ENCODE assay signal across 9 cellular contexts in the genomic region with DNA sequence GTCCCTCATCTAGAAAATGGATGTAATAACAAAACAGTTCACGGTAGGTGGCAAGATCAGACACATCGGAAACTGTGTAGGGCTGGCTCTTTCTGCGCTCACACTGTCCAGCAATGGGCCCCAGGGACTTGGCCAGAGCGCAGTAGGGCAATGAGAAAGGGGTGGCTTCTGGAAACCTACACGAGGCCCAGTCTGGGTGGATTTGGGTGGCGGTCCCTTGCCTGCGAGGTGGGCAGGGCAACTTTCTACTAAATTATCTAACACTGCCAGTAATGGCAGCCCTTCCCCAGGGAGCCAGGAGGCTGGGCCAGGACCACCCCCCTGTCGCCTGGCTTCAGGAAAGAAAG. TPM values are rescaled to one million over a fixed set of nuclear protein-coding genes. Genes with fewer than 3 reads are reported as not detected.
DNase-seq lines count a peak whose midpoint lies in the region; ATAC-seq and TF ChIP-seq lines count a peak whose summit lies in the region.
"Had no signal": no experiment of that assay in that cellular context is flagged by ENCODE, and none has a peak within 500 bp of the region (broad histone marks: within the 10 kb centered on the region; RNA-seq: fewer than 3 reads in every experiment).

No MANE protein-coding gene starts in this region.

- no peak overlapping the region for H2BK120ac ChIP-seq in neuronal stem cell (ENCODE audit: low read depth, low read length)

- peaks cover 14% of the 10 kb centered on the region for H3K79me1 ChIP-seq in neuronal stem cell (ENCODE audit: low read depth, low read length)

- H4K8ac ChIP-seq in neuronal stem cell (ENCODE audit: low read depth, low read length), result peak overlapping the region; percentile 53

- no peak overlapping the region for H3K4ac ChIP-seq in neuronal stem cell (ENCODE audit: low read length)

- H2BK12ac ChIP-seq in neuronal stem cell (ENCODE audit: low read length), result no peak overlapping the region

- no peaks in the 10 kb centered on the region for H3K27me3 Mint-ChIP-seq in CD4-positive, CD25-positive, alpha-beta regulatory T cell

- H3K18ac ChIP-seq in neuronal stem cell (ENCODE audit: low read length), result no peak overlapping the region

- H3K27ac Mint-ChIP-seq in CD4-positive, CD25-positive, alpha-beta regulatory T cell, result peak overlapping the region in 1 of 3 donors; percentile 15

- no peak overlapping the region for H2BK15ac ChIP-seq in neuronal stem cell (ENCODE audit: low read length)

- peaks cover 14 to 44% (median 26%) of the 10 kb centered on the region in 4 donors for H3K4me1 Mint-ChIP-seq in CD4-positive, CD25-positive, alpha-beta regulatory T cell

- H3K4me1 ChIP-seq in CD4-positive, CD25-positive, alpha-beta regulatory T cell (ENCODE audit: control insufficient read depth, insufficient read depth, low read length, poor library complexity, severe bottlenecking), result peaks cover 41% of the 10 kb centered on the region
- peaks cover 20 to 22% of the 10 kb centered on the region in 2 donors for H3K4me1 ChIP-seq in neuronal stem cell (ENCODE audit: control insufficient read depth in 2 of 2, insufficient read depth in 1 of 2, low read depth in 1 of 2, low read length in 2 of 2)

- no peak overlapping the region for H3K9ac ChIP-seq in neuronal stem cell (ENCODE audit: low read depth, low read length, poor library complexity)

- H3K36me3 ChIP-seq in CD4-positive, CD25-positive, alpha-beta regulatory T cell (ENCODE audit: control insufficient read depth, insufficient read depth, low read length), result no peaks in the 10 kb centered on the region
- no peaks in the 10 kb centered on the region for H3K36me3 ChIP-seq in neuronal stem cell (replicated peaks in 1 of 2; ENCODE audit: control insufficient read depth in 2 of 2, insufficient read depth in 2 of 2, low read length in 2 of 2)

- no peak overlapping the region for H3K27ac ChIP-seq in CD4-positive, CD25-positive, alpha-beta regulatory T cell (ENCODE audit: insufficient read depth, low read length, poor library complexity, severe bottlenecking)
- H3K27ac ChIP-seq in cingulate gyrus (ENCODE audit: low read depth, low read length), result peak overlapping the region; percentile 5
- H3K27ac ChIP-seq in neuronal stem cell (replicated peaks; ENCODE audit: low read length), result no peak overlapping the region

- DNase-seq in CD4-positive, CD25-positive, alpha-beta regulatory T cell, result no peak
- DNase-seq in LNCaP clone FGC (ENCODE audit: low read depth), result no peak
- no peak for DNase-seq in neuronal stem cell (ENCODE audit: low spot score)
- no peak for DNase-seq in NCI-H2029 treated with DMSO at 0.1 percent for 48 hours (lab: John Stamatoyannopoulos, UW)
- DNase-seq in NCI-H446 (lab: John Stamatoyannopoulos, UW), result no peak
- no peak for DNase-seq in MV-4-11 (lab: John Stamatoyannopoulos, UW)
- DNase-seq: activated CD4-positive, alpha-beta T cell treated with anti-CD3 and anti-CD28 coated beads, Interleukin-2, amount 50 U/mL, for 4 hours had no signal

- no peak overlapping the region for H4K91ac ChIP-seq in neuronal stem cell (ENCODE audit: low read depth, low read length, poor library complexity)

- H3K27me3 ChIP-seq in CD4-positive, CD25-positive, alpha-beta regulatory T cell (ENCODE audit: control insufficient read depth, insufficient read depth, low read length), result no peaks in the 10 kb centered on the region
- peaks cover 0 to 11% (median 8%) of the 10 kb centered on the region in 3 experiments for H3K27me3 ChIP-seq in neuronal stem cell (ENCODE audit: control insufficient read depth in 3 of 3, insufficient read depth in 3 of 3, low read depth in 1 of 3, low read length in 3 of 3)

- peak overlapping the region; percentile 10 for H3K23ac ChIP-seq in neuronal stem cell (ENCODE audit: low read depth, low read length, poor library complexity)

- H2BK5ac ChIP-seq in neuronal stem cell (ENCODE audit: low read length), result no peak overlapping the region

- peak overlapping the region; percentile 99 for H2AFZ ChIP-seq in neuronal stem cell (ENCODE audit: low read length)

- H3K4me3 ChIP-seq in CD4-positive, CD25-positive, alpha-beta regulatory T cell (ENCODE audit: low read depth, low read length), result no peak overlapping the region
- H3K4me3 ChIP-seq in LNCaP clone FGC (ENCODE audit: low read depth, low read length) (peak overlapping the region; percentile 55), neuronal stem cell (ENCODE audit: low read length in 2 of 2) (peak overlapping the region in 1 of 2 donors; percentile 55)

- H3K36me3 Mint-ChIP-seq in CD4-positive, CD25-positive, alpha-beta regulatory T cell, result no peaks in the 10 kb centered on the region

- H3K4me3 Mint-ChIP-seq in CD4-positive, CD25-positive, alpha-beta regulatory T cell, result peak overlapping the region; percentile 27 to 83 (median 72)

- no peaks in the 10 kb centered on the region for H3K9me3 Mint-ChIP-seq in CD4-positive, CD25-positive, alpha-beta regulatory T cell

- no peaks in the 10 kb centered on the region for H3K9me3 ChIP-seq in CD4-positive, CD25-positive, alpha-beta regulatory T cell (ENCODE audit: control insufficient read depth in 2 of 2, low read length in 2 of 2)
- no peaks in the 10 kb centered on the region for H3K9me3 ChIP-seq in neuronal stem cell (replicated peaks in 1 of 2; ENCODE audit: control insufficient read depth in 2 of 2, insufficient read depth in 1 of 2, low read depth in 1 of 2, low read length in 2 of 2)

- H3K4me2 ChIP-seq in neuronal stem cell (ENCODE audit: insufficient read depth, low read length, poor library complexity, severe bottlenecking), result no peak overlapping the region

- no CpG with 5 or more reads among the region's 8 CpGs for WGBS in neuronal stem cell (ENCODE audit: extremely low coverage in 2 of 2, insufficient read length in 2 of 2, insufficient replicate concordance in 1 of 2), 2 donors

- ATAC-seq in CD4-positive, CD25-positive, alpha-beta regulatory T cell (ENCODE audit: low read depth in 2 of 2), result no peak
- ATAC-seq in GM21619 (IDR thresholded peaks at IDR 0.05; ENCODE audit: unreplicated experiment), result no peak

- peak overlapping the region; percentile 29 for H2AK5ac ChIP-seq in neuronal stem cell (ENCODE audit: low read depth, low read length)

- no peak overlapping the region for H3K14ac ChIP-seq in neuronal stem cell (ENCODE audit: low read length)

- TF ChIP-seq CTCF in LNCaP clone FGC (IDR thresholded peaks at IDR 0.05; ENCODE audit: control insufficient read depth, extremely low read depth, insufficient read depth), result no peak

RNA-seq across cellular contexts. Expression of gene TNK2, which starts 2.1 kb away (rescaled TPM):
- total RNA-seq in CD4-positive, CD25-positive, alpha-beta regulatory T cell, result 139 TPM
- polyA plus RNA-seq in CD4-positive, CD25-positive, alpha-beta regulatory T cell, result 1 to 10 TPM in 3 of 4 donors, under 1 TPM in 1; 0.93 to 2.5 (median 1.7) TPM
- polyA plus RNA-seq in neuronal stem cell (2013, experiment 1 of 2), result 21.3 TPM
- 20.7 TPM for polyA plus RNA-seq in neuronal stem cell (2013, experiment 2 of 2)
